7 cellular contexts compared by ENCODE assay signal in the genomic region with DNA sequence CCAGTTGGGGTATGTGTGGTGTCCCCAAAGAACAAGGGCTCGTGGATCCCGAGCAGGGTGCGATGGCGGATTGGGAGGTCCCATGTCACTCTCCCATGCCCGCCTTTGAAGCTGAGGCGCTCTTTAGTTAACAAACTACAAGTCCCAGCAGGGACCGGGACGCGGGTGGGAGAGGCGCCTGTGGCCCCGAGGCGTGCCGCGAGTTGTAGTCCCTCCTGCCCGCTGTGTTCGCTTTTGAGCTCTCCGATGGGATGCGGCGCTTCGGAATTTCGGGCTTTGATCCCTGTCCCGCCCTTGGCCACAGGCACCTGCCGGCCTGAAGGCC. TPM values are rescaled to one million over a fixed set of nuclear protein-coding genes. Genes with fewer than 3 reads are reported as not detected.
DNase-seq lines count a peak whose midpoint lies in the region; ATAC-seq and TF ChIP-seq lines count a peak whose summit lies in the region.

No MANE protein-coding gene starts in this region.

- no peaks in the 10 kb centered on the region for H3K9me3 Mint-ChIP-seq in stimulated activated naive CD8-positive, alpha-beta T cell treated with anti-CD3 and anti-CD28 coated beads, Interleukin-15, Interleukin-2, amounts not matched to agents 100 ng/mL and 50 ng/mL, for 24 hours

- H3K4me3 Mint-ChIP-seq in stimulated activated naive CD8-positive, alpha-beta T cell treated with anti-CD3 and anti-CD28 coated beads, Interleukin-15, Interleukin-2, amounts not matched to agents 100 ng/mL and 50 ng/mL, for 24 hours, result peak overlapping the region; percentile 78

- H3K36me3 Mint-ChIP-seq in stimulated activated naive CD8-positive, alpha-beta T cell treated with anti-CD3 and anti-CD28 coated beads, Interleukin-15, Interleukin-2, amounts not matched to agents 100 ng/mL and 50 ng/mL, for 24 hours (ENCODE audit: low read depth), result peaks cover 5% of the 10 kb centered on the region

- H3K27me3 Mint-ChIP-seq in stimulated activated naive CD8-positive, alpha-beta T cell treated with anti-CD3 and anti-CD28 coated beads, Interleukin-15, Interleukin-2, amounts not matched to agents 100 ng/mL and 50 ng/mL, for 24 hours, result no peaks in the 10 kb centered on the region

- ATAC-seq in GM21619 (IDR thresholded peaks at IDR 0.05; ENCODE audit: unreplicated experiment), result no peak
- ATAC-seq in HG02623 (IDR thresholded peaks at IDR 0.05; ENCODE audit: unreplicated experiment), result no peak

- DNase-seq in RPMI7951 (ENCODE audit: low read depth) (peak; percentile 59), cardiac fibroblast (ENCODE audit: low read depth in 2 of 2) (no peak), left kidney (ENCODE audit: low read depth, low spot score) (peak; percentile 86), NCI-H345 (lab: John Stamatoyannopoulos, UW) (no peak)

- H3K4me3 ChIP-seq in cardiac fibroblast (replicated peaks in 1 of 2; ENCODE audit: low read depth in 2 of 2, low read length in 2 of 2), result peak overlapping the region; percentile 19 to 35

- TF ChIP-seq CTCF in cardiac fibroblast (IDR thresholded peaks at IDR 0.05; ENCODE audit: low read depth, low read length), result no peak

- peaks cover 21% of the 10 kb centered on the region for H3K4me1 Mint-ChIP-seq in stimulated activated naive CD8-positive, alpha-beta T cell treated with anti-CD3 and anti-CD28 coated beads, Interleukin-15, Interleukin-2, amounts not matched to agents 100 ng/mL and 50 ng/mL, for 24 hours (ENCODE audit: low read depth)

- no peak overlapping the region for H3K27ac Mint-ChIP-seq in stimulated activated naive CD8-positive, alpha-beta T cell treated with anti-CD3 and anti-CD28 coated beads, Interleukin-15, Interleukin-2, amounts not matched to agents 100 ng/mL and 50 ng/mL, for 24 hours

RNA-seq across cellular contexts. Expression of a gene that starts 10.9 kb away (rescaled TPM):
- total RNA-seq in RPMI7951 (2014; rRNA removed; shearing (Covaris generic)), result 39.0 and 74.3 TPM in 2 replicates

RNA-seq across cellular contexts. Expression of a gene that starts 24.7 kb away (rescaled TPM):
- 0.48 and 1.1 TPM in 2 replicates for total RNA-seq in RPMI7951 (2014; rRNA removed; shearing (Covaris generic))

RNA-seq across cellular contexts. Expression of a gene that starts 31.5 kb away (rescaled TPM):
- total RNA-seq in RPMI7951 (2014; rRNA removed; shearing (Covaris generic)), result not detected in 2 replicates

RNA-seq across cellular contexts. Expression of a gene that starts 34.3 kb away (rescaled TPM):
- 28.2 and 38.0 TPM in 2 replicates for total RNA-seq in RPMI7951 (2014; rRNA removed; shearing (Covaris generic))

Comparison
In these comparisons a context has a peak if more than half of its experiments do, and no peak if none do; other contexts are left out.
1. DNase-seq: peak in RPMI7951 (single experiment) and left kidney (single experiment); none in cardiac fibroblast (0 of 2) and NCI-H345 (single experiment).